9 cellular contexts compared by ENCODE assay signal in genomic region chr9:116154976-116155699, GRCh38. TPM values are rescaled to one million over a fixed set of nuclear protein-coding genes. Genes with fewer than 3 reads are reported as not detected.
DNase-seq lines count a peak whose midpoint lies in the region; ATAC-seq, FAIRE-seq and TF ChIP-seq lines count a peak whose summit lies in the region.
"Had no signal": no experiment of that assay in that cellular context is flagged by ENCODE, and none has a peak within 500 bp of the region (broad histone marks: within the 10 kb centered on the region; RNA-seq: fewer than 3 reads in every experiment).

No MANE protein-coding gene starts in this region.

- no peaks in the 10 kb centered on the region for H3K9me3 Mint-ChIP-seq in activated T-cell treated with anti-CD3 and anti-CD28 coated beads, Interleukin-2, amount 50 U/mL, for 4 hours

- peaks cover 64% of the 10 kb centered on the region for H3K27me3 Mint-ChIP-seq in activated T-cell treated with anti-CD3 and anti-CD28 coated beads, Interleukin-2, amount 50 U/mL, for 4 hours (ENCODE audit: low read depth)

- TF ChIP-seq CTCF in epithelial cell of esophagus (IDR thresholded peaks at IDR 0.05; ENCODE audit: insufficient read depth, low read depth, low read length, missing control alignments) = no peak

- DNase-seq in left cardiac atrium (peak; percentile 24), left ventricle myocardium superior (no peak), epithelial cell of esophagus (ENCODE audit: low read depth) (no peak), myocyte (ENCODE audit: low read depth) (peak; percentile 50), urothelium cell line (ENCODE audit: low spot score) (no peak), GM12891 (ENCODE audit: insufficient read length, low spot score) (no peak)
- DNase-seq in activated T-cell treated with anti-CD3 and anti-CD28 coated beads, Interleukin-2, amount 50 U/mL, for 4 hours = no peak

- peak in 1 of 2 donors; percentile 28 for ATAC-seq in left cardiac atrium
- ATAC-seq in left ventricle myocardium superior = no peak
- no peak for ATAC-seq in HG03095 (IDR thresholded peaks at IDR 0.05; ENCODE audit: unreplicated experiment)
- no peak for ATAC-seq in activated T-cell treated with anti-CD3 and anti-CD28 coated beads, Interleukin-2, amount 50 U/mL, for 4 hours

- no peak for TF ChIP-seq POLR2A in GM12891 (IDR thresholded peaks at IDR 0.05; ENCODE audit: low read depth, low read length)

- intact Hi-C loops in left cardiac atrium (cut with DNase I) = loop anchor here (5.0 to 10.0 kb wide), 5 partner anchors 337 to 507 kb away; no protein-coding TSS in a partner anchor
- intact Hi-C loops in left ventricle myocardium superior (cut with micrococcal nuclease) = loop anchor here (5.0 kb wide), 1 partner anchor 417 kb away; no protein-coding TSS in a partner anchor

- H3K36me3 Mint-ChIP-seq in activated T-cell treated with anti-CD3 and anti-CD28 coated beads, Interleukin-2, amount 50 U/mL, for 4 hours (ENCODE audit: insufficient read depth) = no peaks in the 10 kb centered on the region

- H3K4me1 Mint-ChIP-seq in activated T-cell treated with anti-CD3 and anti-CD28 coated beads, Interleukin-2, amount 50 U/mL, for 4 hours (ENCODE audit: low read depth) = peaks cover 6% of the 10 kb centered on the region

- peak overlapping the region; percentile 28 for H3K4me3 ChIP-seq in epithelial cell of esophagus (ENCODE audit: low read length)

- no peak overlapping the region for H3K4me3 Mint-ChIP-seq in activated T-cell treated with anti-CD3 and anti-CD28 coated beads, Interleukin-2, amount 50 U/mL, for 4 hours

- FAIRE-seq in urothelium cell line (lab: Jason Lieb, UNC) (no peak), GM12891 (lab: Jason Lieb, UNC) (no peak)
- FAIRE-seq: TTC549 had no signal

TF ChIP-seq in GM12891, 5 proteins besides CTCF, POLR2A, EP300 and RAD21:
- TF ChIP-seq POU2F2 (IDR thresholded peaks at IDR 0.05; ENCODE audit: low read depth, low read length) (no peak), TAF1 (IDR thresholded peaks at IDR 0.05; ENCODE audit: low read depth, low read length) (no peak), POLR2AphosphoS5 (IDR thresholded peaks at IDR 0.05; ENCODE audit: low read depth, low read length) (no peak), SPI1 (IDR thresholded peaks at IDR 0.05; ENCODE audit: low read depth, low read length) (no peak), PAX5 (IDR thresholded peaks at IDR 0.05; ENCODE audit: insufficient read depth, low read length, severe bottlenecking) (no peak)

RNA-seq across cellular contexts. Expression of gene PAPPA, which starts 1.5 kb away (rescaled TPM):
- total RNA-seq in left cardiac atrium (1 to 10 TPM; 2.4 to 9.8 TPM), left ventricle myocardium superior (1.1 TPM), myocyte (4.5 and 6.5 TPM in 2 replicates)
- 11.5 TPM for polyA plus RNA-seq in myocyte (2012)
- total RNA-seq in activated T-cell treated with anti-CD3 and anti-CD28 coated beads, Interleukin-2, amount 50 U/mL, for 4 hours = under 1 TPM in 2 of 3 donors, not detected in 1; 0.22 to 0.28 TPM
- 0.06 TPM for polyA plus RNA-seq in GM12891 (2012; ENCODE audit: low read depth, missing spikeins)

Comparison
In these comparisons a context has a peak if more than half of its experiments do, and no peak if none do; other contexts are left out.
1. DNase-seq: peak in left cardiac atrium (single experiment) and myocyte (single experiment); none in left ventricle myocardium superior (single experiment), epithelial cell of esophagus (single experiment), activated T-cell treated with anti-CD3 and anti-CD28 coated beads, Interleukin-2, amount 50 U/mL, for 4 hours (single experiment), urothelium cell line (single experiment) and GM12891 (single experiment).